8 cellular contexts compared by ENCODE assay signal in genomic region chr1:244048566-244049141, GRCh38. TPM values are rescaled to one million over a fixed set of nuclear protein-coding genes. Genes with fewer than 3 reads are reported as not detected.
A peak's percentile ranks its signal among the peaks of the same experiment; 100 is the strongest.
DNase-seq lines count a peak whose midpoint lies in the region; ATAC-seq, FAIRE-seq and TF ChIP-seq lines count a peak whose summit lies in the region.

No MANE protein-coding gene starts in this region.

- no peak for FAIRE-seq in K562 (lab: Jason Lieb, UNC)

- no peak overlapping the region for H3K4me2 ChIP-seq in BLaER1
- H3K4me2 ChIP-seq in K562 (ENCODE audit: insufficient read depth, low read length), result no peak overlapping the region

- H3K9me3 ChIP-seq in BLaER1 (no peaks in the 10 kb centered on the region), HEK293 (ENCODE audit: control insufficient read depth, insufficient read depth, low read depth, low read length) (no peaks in the 10 kb centered on the region), K562 (replicated peaks; ENCODE audit: control insufficient read depth, insufficient read depth, low read depth, low read length) (no peaks in the 10 kb centered on the region)

- DNase-seq in K562 (ENCODE audit: extremely low read depth in 1 of 4, low spot score in 3 of 4) (no peak), natural killer cell (peak; percentile 41), dedifferentiated amniotic fluid mesenchymal stem cell (ENCODE audit: extremely low spot score) (no peak)

- peaks cover 4 to 29% of the 10 kb centered on the region in 2 donors for H3K27me3 Mint-ChIP-seq in natural killer cell (ENCODE audit: low read depth in 2 of 2)

- H3K36me3 ChIP-seq in BLaER1 (peaks cover 4% of the 10 kb centered on the region), HEK293 (ENCODE audit: control insufficient read depth in 2 of 2, insufficient read depth in 1 of 2, low read length in 2 of 2) (peaks cover 0 to 3% of the 10 kb centered on the region in 2 experiments; a peak in 1 of 3 replicates), K562 (ENCODE audit: control insufficient read depth, insufficient read depth, low read length) (no peaks in the 10 kb centered on the region)

- peak overlapping the region; percentile 94 to 97 for H3K27ac Mint-ChIP-seq in natural killer cell

- intact Hi-C loops in K562 (cut with micrococcal nuclease) (no loop called here), natural killer cell (cut with micrococcal nuclease) (loop anchor here (2.0 to 10.0 kb wide), 3 partner anchors 201 to 274 kb away; no protein-coding TSS in a partner anchor)

- POLR2A ChIA-PET in HEK293 (lab: Yijun Ruan, JAX), result interaction anchor here (0.7 to 1.9 kb wide), 18 partner anchors 10 to 793 kb away, joined by 3 to 9 read pairs (median 4); partner anchors contain the start of genes AKT3, CEP170 and SDCCAG8
- POLR2A ChIA-PET in K562 (lab: Yijun Ruan, JAX), result interaction anchor here (1.2 to 1.6 kb wide), 3 partner anchors 10 to 26 kb away, joined by 3 to 5 read pairs (median 4); no protein-coding TSS in a partner anchor

- no peaks in the 10 kb centered on the region for H3K9me1 ChIP-seq in K562 (ENCODE audit: control insufficient read depth, insufficient read depth, low read length)

- peak overlapping the region; percentile 97 for H3K4me3 Mint-ChIP-seq in natural killer cell

- H3K27me3 ChIP-seq in BLaER1, result no peaks in the 10 kb centered on the region
- peaks cover 17 to 19% of the 10 kb centered on the region in 2 experiments for H3K27me3 ChIP-seq in K562 (ENCODE audit: control insufficient read depth in 2 of 2, insufficient read depth in 2 of 2, low read length in 2 of 2)

- no peaks in the 10 kb centered on the region for H3K79me2 ChIP-seq in K562 (ENCODE audit: control insufficient read depth, insufficient read depth, low read length)

- no peak overlapping the region for H2AFZ ChIP-seq in K562 (ENCODE audit: low read depth, low read length)

- no peaks in the 10 kb centered on the region for H3K36me3 Mint-ChIP-seq in natural killer cell

- in situ Hi-C loops in K562 (cut with MboI), result no loop called here

- peak overlapping the region; percentile 94 for H3K27ac ChIP-seq in BLaER1
- H3K27ac ChIP-seq in HEK293 (ENCODE audit: extremely low read depth, low read depth, low read length), result peak overlapping the region; percentile 50; the same call in 1 of the 2 replicates
- H3K27ac ChIP-seq in K562 (ENCODE audit: extremely low read depth, low read depth, low read length), result no peak overlapping the region

- WGBS in K562 (ENCODE audit: insufficient coverage, low coverage, missing lambda C conversion rate), result no CpG with 5 or more reads among the region's 81 CpGs

- no peak for TF ChIP-seq EP300 in K562 (IDR thresholded peaks at IDR 0.05; ENCODE audit: low read length)

- peaks cover 25 to 35% of the 10 kb centered on the region in 2 donors for H3K4me1 Mint-ChIP-seq in natural killer cell

- BruUV-seq in K562 (replicated peaks; lab: Mats Ljungman, UMichigan), result no TSS peak

- peaks cover 51% of the 10 kb centered on the region for H3K4me1 ChIP-seq in BLaER1
- peaks cover 15% of the 10 kb centered on the region for H3K4me1 ChIP-seq in HEK293 (ENCODE audit: control insufficient read depth, insufficient read depth, low read length)
- peaks cover 13% of the 10 kb centered on the region in 2 experiments for H3K4me1 ChIP-seq in K562 (replicated peaks in 1 of 2; ENCODE audit: control insufficient read depth in 2 of 2, insufficient read depth in 2 of 2, low read length in 2 of 2)

- peak overlapping the region; percentile 89 for H3K9ac ChIP-seq in BLaER1
- no peak overlapping the region for H3K9ac ChIP-seq in K562 (ENCODE audit: insufficient read depth in 1 of 2, low read depth in 2 of 2, low read length in 2 of 2)

- ATAC-seq in K562 (no peak), natural killer cell (no peak), HG02973 (IDR thresholded peaks at IDR 0.05; ENCODE audit: unreplicated experiment) (no peak), HG02970 (IDR thresholded peaks at IDR 0.05; ENCODE audit: low FRiP score, unreplicated experiment) (no peak), GM19455 (IDR thresholded peaks at IDR 0.05; ENCODE audit: unreplicated experiment) (no peak)

- H3K4me3 ChIP-seq in BLaER1 (peak overlapping the region; percentile 78), HEK293 (ENCODE audit: low read depth, low read length) (peak overlapping the region; percentile 64), K562 (peak overlapping the region; percentile 27; the same call in 1 of the 2 replicates)

- no peak for TF ChIP-seq RAD21 in K562 (CRISPR knock-in tag; conservative IDR thresholded peaks at IDR 0.05 in 1 of 2, IDR thresholded peaks at IDR 0.05 in 1 of 2)

- CTCF ChIA-PET in HEK293 (lab: Yijun Ruan, JAX), result interaction anchor here (1.6 kb wide), 1 partner anchor 224 kb away, joined by 6 read pairs; no protein-coding TSS in a partner anchor
- CTCF ChIA-PET in K562 (lab: Yijun Ruan, JAX; ENCODE audit: low intra/inter-chr PET ratio), result interaction anchor here (0.6 kb wide), 1 partner anchor 206 kb away, joined by 3 read pairs; no protein-coding TSS in a partner anchor

- no peak for TF ChIP-seq CTCF in HEK293 (tag by site-specific recombination; IDR thresholded peaks at IDR 0.05)
- no peak for TF ChIP-seq CTCF in K562 (IDR thresholded peaks at IDR 0.05 in 2 of 3, conservative IDR thresholded peaks at IDR 0.05 in 1 of 3; ENCODE audit: insufficient read depth in 2 of 3, low read depth in 1 of 3, low read length in 3 of 3)
- TF ChIP-seq CTCF in natural killer cell (IDR thresholded peaks at IDR 0.05), result no peak

- no peaks in the 10 kb centered on the region for H3K9me3 Mint-ChIP-seq in natural killer cell

- TF ChIP-seq POLR2A in K562 (conservative IDR thresholded peaks at IDR 0.05), result no peak

- H4K20me1 ChIP-seq in BLaER1 (peaks cover 41% of the 10 kb centered on the region), K562 (replicated peaks; ENCODE audit: control insufficient read depth, insufficient read depth, low read length) (peaks cover 15% of the 10 kb centered on the region; the same call in 1 of the 2 replicates)

TF ChIP-seq in HEK293, 187 proteins besides CTCF, POLR2A, EP300 and RAD21 (continues in another document):
- TF ChIP-seq ZNF140 (tag by site-specific recombination; IDR thresholded peaks at IDR 0.05) (no peak), KLF8 (tag by site-specific recombination; IDR thresholded peaks at IDR 0.05) (no peak), KLF7 (tag by site-specific recombination; IDR thresholded peaks at IDR 0.05; ENCODE audit: borderline replicate concordance) (no peak), ZFP41 (tag by site-specific recombination; IDR thresholded peaks at IDR 0.05; ENCODE audit: borderline replicate concordance) (no peak), EGR2 (tag by site-specific recombination; IDR thresholded peaks at IDR 0.05; ENCODE audit: low read depth) (no peak), SETDB1 (IDR thresholded peaks at IDR 0.05; ENCODE audit: insufficient read length, low read length) (no peak), ZNF645 (tag by site-specific recombination; IDR thresholded peaks at IDR 0.05) (no peak), ZNF335 (tag by site-specific recombination; conservative IDR thresholded peaks at IDR 0.05) (no peak)

TF ChIP-seq in K562, 482 proteins besides CTCF, POLR2A, EP300 and RAD21 (continues in another document):
- TF ChIP-seq ILK (tag; IDR thresholded peaks at IDR 0.05; ENCODE audit: borderline replicate concordance, low read depth), result no peak
- peak; percentile 91 for TF ChIP-seq ZNF740 (CRISPR knock-in tag; IDR thresholded peaks at IDR 0.05)
- peak in 1 of 2 experiments; percentile 97; a peak in 2 of 4 replicates for TF ChIP-seq ZNF740 (tag; IDR thresholded peaks at IDR 0.05)
- TF ChIP-seq ZNF3 (CRISPR knock-in tag; IDR thresholded peaks at IDR 0.05), result no peak
- no peak for TF ChIP-seq ZNF77 (CRISPR knock-in tag; IDR thresholded peaks at IDR 0.05)
- TF ChIP-seq ID3 (CRISPR knock-in tag; IDR thresholded peaks at IDR 0.05), result no peak
- no peak for TF ChIP-seq ID3 (tag; IDR thresholded peaks at IDR 0.05)
- no peak for TF ChIP-seq ARID1B (IDR thresholded peaks at IDR 0.05)

RNA-seq across cellular contexts. Expression of gene ZBTB18, which starts 2.4 kb away (rescaled TPM):
- 4.1 and 7.6 TPM in 2 replicates for total RNA-seq in K562 (2011; cell fraction: chromatin; rRNA removed; ENCODE audit: low replicate concordance)
- total RNA-seq in K562 (2011; cell fraction: nucleolus; rRNA removed), result 3.3 and 4.6 TPM in 2 replicates
- total RNA-seq in K562 (2011; cell fraction: nucleoplasm; rRNA removed), result 4.4 and 4.8 TPM in 2 replicates
- 1.4 and 1.5 TPM in 2 replicates for total RNA-seq in K562 (2014; rRNA removed)
- 1.6 and 2.0 TPM in 2 replicates for total RNA-seq in K562 (2014; rRNA removed; fragmentation: Illumina TruSeq; extraction: Trizol)
- 1.6 and 1.7 TPM in 2 replicates for total RNA-seq in K562 (2015; rRNA removed; fragmentation: Illumina TruSeq; extraction: Trizol)
- total RNA-seq in K562 (2021), result 2.1 and 2.2 TPM in 2 replicates
- 2.6 TPM in 2 replicates for polyA plus RNA-seq in K562 (2011; rRNA removed)
- 1.6 and 1.8 TPM in 2 replicates for polyA plus RNA-seq in K562 (2011; cell fraction: cytosol; rRNA removed)
- polyA plus RNA-seq in K562 (2011; cell fraction: nucleus; rRNA removed), result 6.9 and 7.8 TPM in 2 replicates
- 1.3 and 1.4 TPM in 2 replicates for polyA plus RNA-seq in K562 (2012)
- 1.6 TPM in 2 replicates for polyA plus RNA-seq in K562 (2014; fragmentation: Illumina TruSeq; extraction: Trizol)
- polyA plus RNA-seq in K562 (2014; fragmentation: Nextera tagmentation; extraction: Ambion mirVana), result under 1 TPM; 0.13 to 0.24 TPM
- polyA plus RNA-seq in K562 (2014; rRNA removed), result 1.7 and 1.8 TPM in 2 replicates
- 3.7 and 4.1 TPM in 2 replicates for polyA minus RNA-seq in K562 (2011; rRNA and poly(A)+ RNA removed)
- 1.7 and 2.6 TPM in 2 replicates for polyA minus RNA-seq in K562 (2011; cell fraction: cytosol; rRNA and poly(A)+ RNA removed)
- 2.6 and 4.3 TPM in 2 replicates for polyA minus RNA-seq in K562 (2011; cell fraction: nucleus; rRNA and poly(A)+ RNA removed)
- 10 to 100 TPM; 12.6 to 18.2 (median 14.0) TPM for total RNA-seq in natural killer cell

Comparison
In these comparisons a context has a peak if more than half of its experiments do, and no peak if none do; other contexts are left out.
1. H3K4me3 ChIP-seq: peak in every context shown above with its lines; median percentile 78 in BLaER1; 64 in HEK293; 27 in K562.